In the genomic region with DNA sequence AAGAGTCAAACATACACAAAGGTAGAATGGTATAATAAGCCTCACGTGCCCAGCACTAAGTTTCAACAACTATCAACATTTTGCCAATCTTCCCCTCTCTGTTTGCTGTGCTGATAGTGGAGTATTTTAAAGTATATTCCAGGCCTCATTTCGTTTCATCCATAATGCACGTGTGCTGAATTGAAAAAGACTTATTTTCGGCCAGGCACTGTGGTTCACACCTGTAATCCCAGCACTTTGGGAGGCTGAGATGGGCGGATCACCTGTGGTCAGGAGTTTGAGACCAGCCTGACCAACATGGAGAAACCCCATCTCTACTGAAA, we compare ENCODE assay signal across 2 cellular contexts.
TF ChIP-seq lines count a peak whose summit lies in the region.

No MANE protein-coding gene starts in this region.

TF ChIP-seq in HCT116, 20 proteins besides CTCF, POLR2A, EP300 and RAD21:
- TF ChIP-seq SRF (IDR thresholded peaks at IDR 0.05; ENCODE audit: low read depth) (peak; percentile 55; the same call in 1 of the 2 replicates), CBX3 (IDR thresholded peaks at IDR 0.05; ENCODE audit: low read depth) (0 out of 2 replicates have a peak, but pooled peaks have one; percentile 54)
- TF ChIP-seq, protein P1, sequence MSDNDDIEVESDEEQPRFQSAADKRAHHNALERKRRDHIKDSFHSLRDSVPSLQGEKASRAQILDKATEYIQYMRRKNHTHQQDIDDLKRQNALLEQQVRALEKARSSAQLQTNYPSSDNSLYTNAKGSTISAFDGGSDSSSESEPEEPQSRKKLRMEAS (IDR thresholded peaks at IDR 0.05): peak; percentile 30; the same call in 1 of the 2 replicates

TF ChIP-seq in HepG2, 621 proteins besides CTCF, POLR2A, EP300 and RAD21:
- 0 out of 2 replicates have a peak, but pooled peaks have one; percentile 3 for TF ChIP-seq ZNF124 (CRISPR knock-in tag; IDR thresholded peaks at IDR 0.05)
